In the genomic region with DNA sequence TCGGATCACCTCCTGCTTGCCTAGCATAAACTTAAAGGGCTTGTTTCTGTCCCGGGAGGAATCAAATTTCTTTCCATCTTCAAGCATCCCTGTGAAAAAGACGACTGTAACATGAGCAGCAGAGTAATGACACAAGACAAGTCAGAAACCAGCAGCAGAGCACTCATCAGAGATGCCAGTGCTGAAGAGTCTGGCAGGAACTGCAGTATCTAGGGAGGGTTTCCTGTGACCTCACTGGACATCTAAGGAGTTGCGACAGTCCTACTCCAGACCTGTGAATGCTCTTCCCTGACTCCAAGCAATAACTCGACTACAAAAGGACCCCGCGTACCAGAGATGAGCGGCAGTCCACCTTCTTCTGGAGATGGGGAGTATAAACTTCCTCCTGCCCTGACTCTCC, we compare ENCODE assay signal across 9 cellular contexts. TPM values are rescaled to one million over a fixed set of nuclear protein-coding genes. Genes with fewer than 3 reads are reported as not detected.
A peak's percentile ranks its signal among the peaks of the same experiment; 100 is the strongest.
DNase-seq lines count a peak whose midpoint lies in the region; ATAC-seq and TF ChIP-seq lines count a peak whose summit lies in the region.
"Had no signal": no experiment of that assay in that cellular context is flagged by ENCODE, and none has a peak within 500 bp of the region (broad histone marks: within the 10 kb centered on the region; RNA-seq: fewer than 3 reads in every experiment).

No MANE protein-coding gene starts in this region.

- H3K9me1 ChIP-seq in IMR-90 (ENCODE audit: insufficient read depth, low read length) = peaks cover 59% of the 10 kb centered on the region

- H3K4ac ChIP-seq in IMR-90 (ENCODE audit: low read depth, low read length) = peak overlapping the region; percentile 8; the same call in 1 of the 2 replicates

- peaks cover 83% of the 10 kb centered on the region for H4K20me1 ChIP-seq in IMR-90 (ENCODE audit: insufficient read depth, low read length)

- H3K9me3 ChIP-seq in IMR-90 (ENCODE audit: control insufficient read depth, insufficient read depth, low read length) = no peaks in the 10 kb centered on the region

- no peak overlapping the region for H2BK120ac ChIP-seq in IMR-90 (ENCODE audit: low read depth, low read length)

- no peaks in the 10 kb centered on the region for H3K27me3 Mint-ChIP-seq in memory B cell

- H2AFZ ChIP-seq in IMR-90 (replicated peaks; ENCODE audit: low read length, poor library complexity) = no peak overlapping the region

- no peak overlapping the region for H3K23ac ChIP-seq in IMR-90 (ENCODE audit: low read depth, low read length)

- TF ChIP-seq CTCF in IMR-90 (conservative IDR thresholded peaks at IDR 0.05; ENCODE audit: low read depth, low read length) = no peak

- no peak overlapping the region for H3K18ac ChIP-seq in IMR-90 (ENCODE audit: low read depth, low read length)

- no peak overlapping the region for H3K4me3 Mint-ChIP-seq in memory B cell

- H3K4me1 Mint-ChIP-seq in memory B cell = peaks cover 46% of the 10 kb centered on the region

- no peak overlapping the region for H3K56ac ChIP-seq in IMR-90 (ENCODE audit: extremely low read depth, insufficient read depth, low read length)

- DNase-seq in AML-193 (lab: John Stamatoyannopoulos, UW) (peak; percentile 31 to 55), IMR-90 (peak; percentile 93), astrocyte of the hippocampus (ENCODE audit: low read depth, low spot score) (peak; percentile 33), memory B cell (ENCODE audit: low spot score in 2 of 2) (no peak), HUDEP-2 (lab: John Stamatoyannopoulos, UW; ENCODE audit: unreplicated experiment in 76 of 76) (no peak), OCI-M2 (lab: John Stamatoyannopoulos, UW; ENCODE audit: unreplicated experiment) (no peak)
- DNase-seq: NCI-H1436 treated with DMSO at 0.1 percent for 48 hours had no signal

- H3K14ac ChIP-seq in IMR-90 (replicated peaks; ENCODE audit: low read depth, low read length) = peak overlapping the region; percentile 28; the same call in 1 of the 2 replicates

- H3K27me3 ChIP-seq in IMR-90 (ENCODE audit: control insufficient read depth, insufficient read depth, low read length) = no peaks in the 10 kb centered on the region

- peaks cover 30 to 95% of the 10 kb centered on the region in 2 experiments for H3K79me1 ChIP-seq in IMR-90 (ENCODE audit: low read depth in 1 of 2, low read length in 2 of 2)

- H2BK15ac ChIP-seq in IMR-90 (ENCODE audit: low read depth, low read length) = no peak overlapping the region

- CTCF ChIA-PET in IMR-90 (lab: Yijun Ruan, JAX) = interaction anchor here (0.9 kb wide), 1 partner anchor 61 kb away, joined by 3 read pairs; no protein-coding TSS in a partner anchor

- no peak overlapping the region for H2AK5ac ChIP-seq in IMR-90 (ENCODE audit: low read depth, low read length)

- ATAC-seq in IMR-90 (ENCODE audit: low read depth) (peak; percentile 82), memory B cell (ENCODE audit: low read depth) (no peak), GM18858 (IDR thresholded peaks at IDR 0.05; ENCODE audit: unreplicated experiment) (no peak), GM21717 (IDR thresholded peaks at IDR 0.05; ENCODE audit: unreplicated experiment) (no peak)

- H2BK20ac ChIP-seq in IMR-90 (ENCODE audit: low read depth, low read length) = no peak overlapping the region

- H4K91ac ChIP-seq in IMR-90 (ENCODE audit: insufficient read depth, low read depth, low read length) = no peak overlapping the region

- H3K27ac ChIP-seq in IMR-90 (ENCODE audit: insufficient read depth, low read length) = peak overlapping the region; percentile 29; the same call in 1 of the 2 replicates

- H4K5ac ChIP-seq in IMR-90 (ENCODE audit: low read depth, low read length) = no peak overlapping the region

- H3K27ac Mint-ChIP-seq in memory B cell = peak overlapping the region; percentile 75

- TF ChIP-seq RAD21 in IMR-90 (IDR thresholded peaks at IDR 0.05; ENCODE audit: low read length) = no peak; the same call in 1 of the 2 replicates

- POLR2A ChIA-PET in IMR-90 (lab: Charles Lee; ENCODE audit: unreplicated experiment) = no interaction called here

- H3K9ac ChIP-seq in IMR-90 (ENCODE audit: low read depth, low read length) = no peak overlapping the region

- H3K4me3 ChIP-seq in IMR-90 (ENCODE audit: insufficient read depth, low read depth, low read length) = no peak overlapping the region

- H3K36me3 ChIP-seq in IMR-90 (ENCODE audit: control insufficient read depth, insufficient read depth, low read length) = peaks cover 18% of the 10 kb centered on the region

- H3K4me2 ChIP-seq in IMR-90 (ENCODE audit: low read depth, low read length) = 0 out of 2 replicates have a peak overlapping the region, but pooled peaks have one; percentile 14

- peaks cover 37% of the 10 kb centered on the region for H3K4me1 ChIP-seq in IMR-90 (ENCODE audit: control insufficient read depth, insufficient read depth, low read length)

- in situ Hi-C loops in IMR-90 (cut with MboI; ENCODE audit: low sequenced_read_pairs) = no loop called here

- no peaks in the 10 kb centered on the region for H3K9me3 Mint-ChIP-seq in memory B cell

- H3K36me3 Mint-ChIP-seq in memory B cell = peaks cover 14% of the 10 kb centered on the region

- TF ChIP-seq POLR2A in IMR-90 (IDR thresholded peaks at IDR 0.05; ENCODE audit: low read depth, low read length) = no peak

- H2AK9ac ChIP-seq in IMR-90 (replicated peaks; ENCODE audit: low read depth, low read length, poor library complexity) = no peak overlapping the region

- dilution Hi-C loops in IMR-90 (cut with HindIII; ENCODE audit: low sequenced_read_pairs, unreplicated experiment) = no loop called here

- BruUV-seq in IMR-90 (replicated peaks; lab: Mats Ljungman, UMichigan) = no TSS peak

- H4K8ac ChIP-seq in IMR-90 (ENCODE audit: low read depth in 2 of 2, low read length in 2 of 2) = no peak overlapping the region

- intact Hi-C loops in IMR-90 (cut with micrococcal nuclease) = loop anchor here (5.0 kb wide), 1 partner anchor 48 kb away; a partner anchor contains a TSS

- H2BK5ac ChIP-seq in IMR-90 (ENCODE audit: low read depth, low read length, poor library complexity, severe bottlenecking) = peak overlapping the region; percentile 43

- WGBS in IMR-90 (ENCODE audit: extremely low coverage in 2 of 2, insufficient read length in 1 of 2), 2 experiments = no CpG with 5 or more reads among the region's 8 CpGs

TF ChIP-seq in IMR-90, 13 proteins besides CTCF, POLR2A, EP300 and RAD21:
- TF ChIP-seq CEBPB (IDR thresholded peaks at IDR 0.05; ENCODE audit: low read depth, low read length) = peak; percentile 94
- no peak for TF ChIP-seq MAFK (IDR thresholded peaks at IDR 0.05; ENCODE audit: low read depth, low read length)
- no peak for TF ChIP-seq FOS (IDR thresholded peaks at IDR 0.05; ENCODE audit: low read depth, low read length)
- TF ChIP-seq, protein P1, sequence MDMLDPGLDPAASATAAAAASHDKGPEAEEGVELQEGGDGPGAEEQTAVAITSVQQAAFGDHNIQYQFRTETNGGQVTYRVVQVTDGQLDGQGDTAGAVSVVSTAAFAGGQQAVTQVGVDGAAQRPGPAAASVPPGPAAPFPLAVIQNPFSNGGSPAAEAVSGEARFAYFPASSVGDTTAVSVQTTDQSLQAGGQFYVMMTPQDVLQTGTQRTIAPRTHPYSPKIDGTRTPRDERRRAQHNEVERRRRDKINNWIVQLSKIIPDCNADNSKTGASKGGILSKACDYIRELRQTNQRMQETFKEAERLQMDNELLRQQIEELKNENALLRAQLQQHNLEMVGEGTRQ (IDR thresholded peaks at IDR 0.05; ENCODE audit: low read depth, low read length) = no peak
- no peak for TF ChIP-seq SMC3 (IDR thresholded peaks at IDR 0.05; ENCODE audit: low read depth, low read length)

RNA-seq across cellular contexts. Expression of a gene that starts 17.3 kb away (rescaled TPM):
- 91.9 and 120 TPM in 2 replicates for total RNA-seq in IMR-90 (2012; rRNA removed)
- 513 and 528 TPM in 2 replicates for polyA plus RNA-seq in IMR-90 (2012; rRNA removed)
- polyA plus RNA-seq in IMR-90 (2012; cell fraction: cytosol; rRNA removed) = 250 and 846 TPM in 2 replicates
- polyA plus RNA-seq in IMR-90 (2012; cell fraction: nucleus; rRNA removed; ENCODE audit: low replicate concordance) = 45.1 and 159 TPM in 2 replicates

RNA-seq across cellular contexts. Expression of a gene that starts 46.6 kb away (rescaled TPM):
- total RNA-seq in IMR-90 (2012; rRNA removed) = 0.54 and 0.83 TPM in 2 replicates
- polyA plus RNA-seq in IMR-90 (2012; rRNA removed) = 1.3 TPM in 2 replicates
- polyA plus RNA-seq in IMR-90 (2012; cell fraction: cytosol; rRNA removed) = 1.5 and 1.6 TPM in 2 replicates
- 2.5 and 4.1 TPM in 2 replicates for polyA plus RNA-seq in IMR-90 (2012; cell fraction: nucleus; rRNA removed; ENCODE audit: low replicate concordance)

Comparison
In these comparisons a context has a peak if more than half of its experiments do, and no peak if none do; other contexts are left out.
1. DNase-seq: peak in AML-193 (2 of 2), IMR-90 (single experiment) and astrocyte of the hippocampus (single experiment); none in memory B cell (0 of 2), HUDEP-2 (0 of 76) and OCI-M2 (single experiment).